8 cellular contexts compared by ENCODE assay signal in genomic region chr12:48958049-48958388, GRCh38. TPM values are rescaled to one million over a fixed set of nuclear protein-coding genes. Genes with fewer than 3 reads are reported as not detected.
DNase-seq lines count a peak whose midpoint lies in the region; TF ChIP-seq lines count a peak whose summit lies in the region.

No MANE protein-coding gene starts in this region.

- no peaks in the 10 kb centered on the region for H3K27me3 ChIP-seq in BJ (ENCODE audit: control insufficient read depth, insufficient read depth, low read length)
- no peaks in the 10 kb centered on the region for H3K27me3 ChIP-seq in Karpas-422 (ENCODE audit: low read length)

- H3K4me3 Mint-ChIP-seq in chondrocyte (ENCODE audit: unreplicated experiment) (peak overlapping the region; percentile 98), nephron (peak overlapping the region; percentile 98)

- H3K4me3 ChIP-seq in BJ (ENCODE audit: low read depth, low read length) (peak overlapping the region; percentile 88; the same call in 1 of the 2 replicates), Karpas-422 (ENCODE audit: low read length) (peak overlapping the region; percentile 88)

- H2AFZ ChIP-seq in Karpas-422 (ENCODE audit: low read length), result peak overlapping the region; percentile 44

- H3K36me3 ChIP-seq in BJ (ENCODE audit: control insufficient read depth, insufficient read depth, low read length), result no peaks in the 10 kb centered on the region; the same call in 1 of the 2 replicates
- H3K36me3 ChIP-seq in Karpas-422 (ENCODE audit: insufficient read depth, low read length), result peaks cover 21% of the 10 kb centered on the region

- TF ChIP-seq CTCF in BJ (IDR thresholded peaks at IDR 0.05; ENCODE audit: insufficient read depth, low read depth, low read length) (no peak), chondrocyte (IDR thresholded peaks at IDR 0.05) (no peak), nephron (IDR thresholded peaks at IDR 0.05; ENCODE audit: unreplicated experiment in 3 of 3) (no peak)

- H3K27me3 Mint-ChIP-seq in chondrocyte (ENCODE audit: low read depth), result peaks cover 8% of the 10 kb centered on the region
- peaks cover 13% of the 10 kb centered on the region for H3K27me3 Mint-ChIP-seq in nephron (ENCODE audit: low read depth)

- no peaks in the 10 kb centered on the region for H3K9me3 ChIP-seq in Karpas-422 (ENCODE audit: low read length)

- H3K9me3 Mint-ChIP-seq in chondrocyte (ENCODE audit: low read depth) (no peaks in the 10 kb centered on the region), nephron (no peaks in the 10 kb centered on the region)

- peak overlapping the region; percentile 80 for H3K27ac ChIP-seq in Karpas-422 (ENCODE audit: low read length)

- peak overlapping the region; percentile 95 for H3K4me2 ChIP-seq in Karpas-422 (ENCODE audit: low read depth, low read length, poor library complexity, severe bottlenecking)

- DNase-seq in BJ (ENCODE audit: low read depth), result no peak
- peak; percentile 76 for DNase-seq in Karpas-422
- DNase-seq in chondrocyte (ENCODE audit: low spot score), result no peak
- no peak for DNase-seq in NCI-H2081 (lab: John Stamatoyannopoulos, UW)
- no peak for DNase-seq in COR-L47 (lab: John Stamatoyannopoulos, UW)
- no peak for DNase-seq in NCI-H146 (lab: John Stamatoyannopoulos, UW)
- no peak for DNase-seq in activated effector memory CD4-positive, alpha-beta T cell treated with anti-CD3 and anti-CD28 coated beads, Interleukin-2, amount 50 U/mL, for 16 hours

- CTCF ChIA-PET in BJ (lab: Yijun Ruan, JAX), result interaction anchor here (1.3 to 3.4 kb wide), 6 partner anchors 9 to 37 kb away, joined by 4 to 19 read pairs (median 7); no protein-coding TSS in a partner anchor

- H3K9ac ChIP-seq in Karpas-422 (ENCODE audit: low read length), result peak overlapping the region; percentile 93

- H3K27ac Mint-ChIP-seq in chondrocyte (ENCODE audit: unreplicated experiment), result peak overlapping the region; percentile 93
- H3K27ac Mint-ChIP-seq in nephron, result peak overlapping the region; percentile 91 to 97 (median 96)

- H4K20me1 ChIP-seq in Karpas-422 (ENCODE audit: insufficient read depth, low read depth, low read length), result 0 out of 2 replicates have a peak, but pooled peaks cover 13% of the 10 kb centered on the region

- POLR2A ChIA-PET in BJ (lab: Charles Lee), result interaction anchor here (0.6 kb wide), 1 partner anchor 61 kb away, joined by 14 read pairs; no protein-coding TSS in a partner anchor

- H3K36me3 Mint-ChIP-seq in chondrocyte (ENCODE audit: low read depth) (no peaks in the 10 kb centered on the region), nephron (ENCODE audit: low read depth) (peaks cover 18% of the 10 kb centered on the region)

- H3K4me1 ChIP-seq in Karpas-422 (ENCODE audit: low read length), result peaks cover 36% of the 10 kb centered on the region

- H3K9me2 ChIP-seq in Karpas-422 (replicated peaks; ENCODE audit: insufficient read depth, low read length), result no peaks in the 10 kb centered on the region

- peaks cover 43% of the 10 kb centered on the region for H3K79me2 ChIP-seq in Karpas-422 (ENCODE audit: low read length)

- H3K4me1 Mint-ChIP-seq in chondrocyte (ENCODE audit: low read depth) (peaks cover 27% of the 10 kb centered on the region), nephron (peaks cover 30% of the 10 kb centered on the region)

RNA-seq across cellular contexts. Expression of gene ARF3, which starts 0.7 kb away (rescaled TPM):
- 233 and 292 TPM in 2 replicates for polyA plus RNA-seq in BJ (2011; rRNA removed)
- polyA minus RNA-seq in BJ (2011; rRNA and poly(A)+ RNA removed), result 54.4 and 104 TPM in 2 replicates
- total RNA-seq in Karpas-422 (2014; rRNA removed; shearing (Covaris generic); ENCODE audit: low replicate concordance), result 51.7 and 57.5 TPM in 2 replicates
- 116 to 128 TPM (median 126 TPM) in 3 replicates for total RNA-seq in chondrocyte

RNA-seq across cellular contexts. Expression of gene WNT10B, which starts 13.5 kb away (rescaled TPM):
- polyA plus RNA-seq in BJ (2011; rRNA removed), result 0.63 and 0.76 TPM in 2 replicates
- 0.24 and 0.41 TPM in 2 replicates for polyA minus RNA-seq in BJ (2011; rRNA and poly(A)+ RNA removed)
- total RNA-seq in Karpas-422 (2014; rRNA removed; shearing (Covaris generic); ENCODE audit: low replicate concordance), result 0.61 and 1.0 TPM in 2 replicates
- 0.25 to 0.39 TPM in 2 of 3 replicates, not detected in the other for total RNA-seq in chondrocyte

RNA-seq across cellular contexts. Expression of gene WNT1, which starts 20.1 kb away (rescaled TPM):
- not detected in 2 replicates for polyA plus RNA-seq in BJ (2011; rRNA removed)
- not detected in 2 replicates for polyA minus RNA-seq in BJ (2011; rRNA and poly(A)+ RNA removed)
- total RNA-seq in Karpas-422 (2014; rRNA removed; shearing (Covaris generic); ENCODE audit: low replicate concordance), result not detected in 2 replicates
- total RNA-seq in chondrocyte, result not detected in 3 replicates

RNA-seq across cellular contexts. Expression of gene FKBP11, which starts 32.7 kb away (rescaled TPM):
- 100 and 134 TPM in 2 replicates for polyA plus RNA-seq in BJ (2011; rRNA removed)
- polyA minus RNA-seq in BJ (2011; rRNA and poly(A)+ RNA removed), result 51.0 and 92.1 TPM in 2 replicates
- total RNA-seq in Karpas-422 (2014; rRNA removed; shearing (Covaris generic); ENCODE audit: low replicate concordance), result 22.0 and 29.8 TPM in 2 replicates
- 23.5 to 30.7 TPM (median 24.0 TPM) in 3 replicates for total RNA-seq in chondrocyte

RNA-seq across cellular contexts. Expression of gene DDN, which starts 41.2 kb away (rescaled TPM):
- 0.02 and 0.07 TPM in 2 replicates for polyA plus RNA-seq in BJ (2011; rRNA removed)
- 0.10 TPM in 1 of 2 replicates, not detected in the other for polyA minus RNA-seq in BJ (2011; rRNA and poly(A)+ RNA removed)
- total RNA-seq in Karpas-422 (2014; rRNA removed; shearing (Covaris generic); ENCODE audit: low replicate concordance), result 9.6 and 20.2 TPM in 2 replicates
- total RNA-seq in chondrocyte, result 0.10 to 0.74 TPM (median 0.72 TPM) in 3 replicates
